ENCODE assay signal across 2 cellular contexts in the genomic region with DNA sequence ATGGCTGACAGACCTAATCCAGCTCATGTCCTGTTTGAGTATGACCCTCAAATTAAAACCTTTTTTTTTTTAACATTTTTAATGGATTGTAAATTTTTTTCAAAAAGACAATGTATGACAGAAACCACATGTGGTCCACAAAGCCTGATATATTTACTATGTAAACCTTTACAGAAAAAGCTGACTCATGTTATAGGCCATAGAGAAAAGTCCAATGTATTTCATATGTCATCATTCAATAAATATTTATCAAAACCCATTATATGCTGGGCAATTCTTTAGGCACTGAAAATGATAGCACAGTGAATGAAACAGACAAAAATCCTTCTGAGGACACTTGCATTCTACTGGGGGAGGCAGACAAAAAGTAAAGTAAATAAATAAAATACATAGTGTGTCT.
TF ChIP-seq lines count a peak whose summit lies in the region.

No MANE protein-coding gene starts in this region.

TF ChIP-seq in SK-N-SH, 30 proteins besides CTCF, POLR2A, EP300 and RAD21 (continued from another document):
- TF ChIP-seq TAF1 (IDR thresholded peaks at IDR 0.05; ENCODE audit: borderline replicate concordance, low read depth, low read length) (no peak), YY1 (IDR thresholded peaks at IDR 0.05; ENCODE audit: low read depth) (no peak), NRF1 (IDR thresholded peaks at IDR 0.05; ENCODE audit: low read depth, low read length) (no peak)
- TF ChIP-seq, protein P1, sequence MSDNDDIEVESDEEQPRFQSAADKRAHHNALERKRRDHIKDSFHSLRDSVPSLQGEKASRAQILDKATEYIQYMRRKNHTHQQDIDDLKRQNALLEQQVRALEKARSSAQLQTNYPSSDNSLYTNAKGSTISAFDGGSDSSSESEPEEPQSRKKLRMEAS (IDR thresholded peaks at IDR 0.05; ENCODE audit: low read depth): no peak
- TF ChIP-seq, protein P2, sequence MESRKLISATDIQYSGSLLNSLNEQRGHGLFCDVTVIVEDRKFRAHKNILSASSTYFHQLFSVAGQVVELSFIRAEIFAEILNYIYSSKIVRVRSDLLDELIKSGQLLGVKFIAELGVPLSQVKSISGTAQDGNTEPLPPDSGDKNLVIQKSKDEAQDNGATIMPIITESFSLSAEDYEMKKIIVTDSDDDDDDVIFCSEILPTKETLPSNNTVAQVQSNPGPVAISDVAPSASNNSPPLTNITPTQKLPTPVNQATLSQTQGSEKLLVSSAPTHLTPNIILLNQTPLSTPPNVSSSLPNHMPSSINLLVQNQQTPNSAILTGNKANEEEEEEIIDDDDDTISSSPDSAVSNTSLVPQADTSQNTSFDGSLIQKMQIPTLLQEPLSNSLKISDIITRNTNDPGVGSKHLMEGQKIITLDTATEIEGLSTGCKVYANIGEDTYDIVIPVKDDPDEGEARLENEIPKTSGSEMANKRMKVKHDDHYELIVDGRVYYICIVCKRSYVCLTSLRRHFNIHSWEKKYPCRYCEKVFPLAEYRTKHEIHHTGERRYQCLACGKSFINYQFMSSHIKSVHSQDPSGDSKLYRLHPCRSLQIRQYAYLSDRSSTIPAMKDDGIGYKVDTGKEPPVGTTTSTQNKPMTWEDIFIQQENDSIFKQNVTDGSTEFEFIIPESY (IDR thresholded peaks at IDR 0.05; ENCODE audit: borderline replicate concordance, low read depth): no peak

TF ChIP-seq in SK-N-SH treated with all-trans-retinoic acid at 6 μM for 48 hours, 23 proteins besides CTCF, POLR2A, EP300 and RAD21 (continued from another document):
- no peak for TF ChIP-seq PPARA (CRISPR knock-in tag; IDR thresholded peaks at IDR 0.05; ENCODE audit: borderline replicate concordance)
- TF ChIP-seq TCF4 (CRISPR knock-in tag; IDR thresholded peaks at IDR 0.05; ENCODE audit: borderline replicate concordance): no peak
- TF ChIP-seq TOX (CRISPR knock-in tag; IDR thresholded peaks at IDR 0.05; ENCODE audit: borderline replicate concordance): no peak
- TF ChIP-seq, protein P3, sequence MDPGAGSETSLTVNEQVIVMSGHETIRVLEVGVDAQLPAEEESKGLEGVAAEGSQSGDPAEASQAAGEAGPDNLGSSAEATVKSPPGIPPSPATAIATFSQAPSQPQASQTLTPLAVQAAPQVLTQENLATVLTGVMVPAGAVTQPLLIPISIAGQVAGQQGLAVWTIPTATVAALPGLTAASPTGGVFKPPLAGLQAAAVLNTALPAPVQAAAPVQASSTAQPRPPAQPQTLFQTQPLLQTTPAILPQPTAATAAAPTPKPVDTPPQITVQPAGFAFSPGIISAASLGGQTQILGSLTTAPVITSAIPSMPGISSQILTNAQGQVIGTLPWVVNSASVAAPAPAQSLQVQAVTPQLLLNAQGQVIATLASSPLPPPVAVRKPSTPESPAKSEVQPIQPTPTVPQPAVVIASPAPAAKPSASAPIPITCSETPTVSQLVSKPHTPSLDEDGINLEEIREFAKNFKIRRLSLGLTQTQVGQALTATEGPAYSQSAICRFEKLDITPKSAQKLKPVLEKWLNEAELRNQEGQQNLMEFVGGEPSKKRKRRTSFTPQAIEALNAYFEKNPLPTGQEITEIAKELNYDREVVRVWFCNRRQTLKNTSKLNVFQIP (CRISPR knock-in tag; IDR thresholded peaks at IDR 0.05; ENCODE audit: borderline replicate concordance, low read depth): no peak
- TF ChIP-seq ZNF8 (CRISPR knock-in tag; IDR thresholded peaks at IDR 0.05): no peak
- no peak for TF ChIP-seq ISL1 (CRISPR knock-in tag; IDR thresholded peaks at IDR 0.05)
- TF ChIP-seq GLIS3 (CRISPR knock-in tag; IDR thresholded peaks at IDR 0.05): no peak
- TF ChIP-seq RARB (CRISPR knock-in tag; IDR thresholded peaks at IDR 0.05): no peak
- no peak for TF ChIP-seq ESRRG (CRISPR knock-in tag; IDR thresholded peaks at IDR 0.05)
- TF ChIP-seq, protein P4, sequence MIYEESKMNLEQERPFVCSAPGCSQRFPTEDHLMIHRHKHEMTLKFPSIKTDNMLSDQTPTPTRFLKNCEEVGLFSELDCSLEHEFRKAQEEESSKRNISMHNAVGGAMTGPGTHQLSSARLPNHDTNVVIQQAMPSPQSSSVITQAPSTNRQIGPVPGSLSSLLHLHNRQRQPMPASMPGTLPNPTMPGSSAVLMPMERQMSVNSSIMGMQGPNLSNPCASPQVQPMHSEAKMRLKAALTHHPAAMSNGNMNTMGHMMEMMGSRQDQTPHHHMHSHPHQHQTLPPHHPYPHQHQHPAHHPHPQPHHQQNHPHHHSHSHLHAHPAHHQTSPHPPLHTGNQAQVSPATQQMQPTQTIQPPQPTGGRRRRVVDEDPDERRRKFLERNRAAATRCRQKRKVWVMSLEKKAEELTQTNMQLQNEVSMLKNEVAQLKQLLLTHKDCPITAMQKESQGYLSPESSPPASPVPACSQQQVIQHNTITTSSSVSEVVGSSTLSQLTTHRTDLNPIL (CRISPR knock-in tag; IDR thresholded peaks at IDR 0.05; ENCODE audit: low read depth): no peak
- TF ChIP-seq, protein P5, sequence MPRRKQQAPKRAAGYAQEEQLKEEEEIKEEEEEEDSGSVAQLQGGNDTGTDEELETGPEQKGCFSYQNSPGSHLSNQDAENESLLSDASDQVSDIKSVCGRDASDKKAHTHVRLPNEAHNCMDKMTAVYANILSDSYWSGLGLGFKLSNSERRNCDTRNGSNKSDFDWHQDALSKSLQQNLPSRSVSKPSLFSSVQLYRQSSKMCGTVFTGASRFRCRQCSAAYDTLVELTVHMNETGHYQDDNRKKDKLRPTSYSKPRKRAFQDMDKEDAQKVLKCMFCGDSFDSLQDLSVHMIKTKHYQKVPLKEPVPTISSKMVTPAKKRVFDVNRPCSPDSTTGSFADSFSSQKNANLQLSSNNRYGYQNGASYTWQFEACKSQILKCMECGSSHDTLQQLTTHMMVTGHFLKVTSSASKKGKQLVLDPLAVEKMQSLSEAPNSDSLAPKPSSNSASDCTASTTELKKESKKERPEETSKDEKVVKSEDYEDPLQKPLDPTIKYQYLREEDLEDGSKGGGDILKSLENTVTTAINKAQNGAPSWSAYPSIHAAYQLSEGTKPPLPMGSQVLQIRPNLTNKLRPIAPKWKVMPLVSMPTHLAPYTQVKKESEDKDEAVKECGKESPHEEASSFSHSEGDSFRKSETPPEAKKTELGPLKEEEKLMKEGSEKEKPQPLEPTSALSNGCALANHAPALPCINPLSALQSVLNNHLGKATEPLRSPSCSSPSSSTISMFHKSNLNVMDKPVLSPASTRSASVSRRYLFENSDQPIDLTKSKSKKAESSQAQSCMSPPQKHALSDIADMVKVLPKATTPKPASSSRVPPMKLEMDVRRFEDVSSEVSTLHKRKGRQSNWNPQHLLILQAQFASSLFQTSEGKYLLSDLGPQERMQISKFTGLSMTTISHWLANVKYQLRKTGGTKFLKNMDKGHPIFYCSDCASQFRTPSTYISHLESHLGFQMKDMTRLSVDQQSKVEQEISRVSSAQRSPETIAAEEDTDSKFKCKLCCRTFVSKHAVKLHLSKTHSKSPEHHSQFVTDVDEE (CRISPR knock-in tag; IDR thresholded peaks at IDR 0.05): no peak
- no peak for TF ChIP-seq ZFP30 (CRISPR knock-in tag; IDR thresholded peaks at IDR 0.05)
- TF ChIP-seq, protein P6, sequence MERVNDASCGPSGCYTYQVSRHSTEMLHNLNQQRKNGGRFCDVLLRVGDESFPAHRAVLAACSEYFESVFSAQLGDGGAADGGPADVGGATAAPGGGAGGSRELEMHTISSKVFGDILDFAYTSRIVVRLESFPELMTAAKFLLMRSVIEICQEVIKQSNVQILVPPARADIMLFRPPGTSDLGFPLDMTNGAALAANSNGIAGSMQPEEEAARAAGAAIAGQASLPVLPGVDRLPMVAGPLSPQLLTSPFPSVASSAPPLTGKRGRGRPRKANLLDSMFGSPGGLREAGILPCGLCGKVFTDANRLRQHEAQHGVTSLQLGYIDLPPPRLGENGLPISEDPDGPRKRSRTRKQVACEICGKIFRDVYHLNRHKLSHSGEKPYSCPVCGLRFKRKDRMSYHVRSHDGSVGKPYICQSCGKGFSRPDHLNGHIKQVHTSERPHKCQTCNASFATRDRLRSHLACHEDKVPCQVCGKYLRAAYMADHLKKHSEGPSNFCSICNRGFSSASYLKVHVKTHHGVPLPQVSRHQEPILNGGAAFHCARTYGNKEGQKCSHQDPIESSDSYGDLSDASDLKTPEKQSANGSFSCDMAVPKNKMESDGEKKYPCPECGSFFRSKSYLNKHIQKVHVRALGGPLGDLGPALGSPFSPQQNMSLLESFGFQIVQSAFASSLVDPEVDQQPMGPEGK (CRISPR knock-in tag; IDR thresholded peaks at IDR 0.05; ENCODE audit: borderline replicate concordance): no peak
- no peak for TF ChIP-seq ZNF565 (CRISPR knock-in tag; conservative IDR thresholded peaks at IDR 0.05; ENCODE audit: low read depth)
